25 cellular contexts compared by ENCODE assay signal in the genomic region with DNA sequence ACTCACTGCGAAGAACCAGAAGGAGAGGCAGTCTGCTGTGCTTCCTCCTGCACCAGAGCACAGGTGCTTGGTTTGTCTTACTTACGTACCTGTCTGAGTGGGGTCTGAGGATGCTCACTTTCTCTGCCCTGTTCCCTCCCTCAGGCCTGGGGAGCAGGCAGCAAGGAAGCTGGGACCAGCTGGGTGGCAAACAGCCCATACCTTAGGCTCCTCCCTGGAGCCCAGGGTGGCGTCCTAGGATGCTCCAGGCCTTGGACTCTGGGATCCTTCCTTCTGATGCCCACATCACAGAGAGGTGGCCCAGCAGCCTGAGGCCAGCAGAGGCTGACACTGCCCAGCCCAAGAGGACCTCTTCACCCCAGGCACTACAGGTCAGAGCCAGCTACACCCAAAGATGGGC.
DNase-seq lines count a peak whose midpoint lies in the region; ATAC-seq and TF ChIP-seq lines count a peak whose summit lies in the region.
"Had no signal": no experiment of that assay in that cellular context is flagged by ENCODE, and none has a peak within 500 bp of the region (broad histone marks: within the 10 kb centered on the region; RNA-seq: fewer than 3 reads in every experiment).

No MANE protein-coding gene starts in this region.

- H3K27me3 ChIP-seq in H7 (ENCODE audit: control insufficient read depth, insufficient read depth, low read length): no peaks in the 10 kb centered on the region
- H3K27me3 ChIP-seq in esophagus muscularis mucosa: peaks cover 0 to 68% (median 0%) of the 10 kb centered on the region in 4 donors
- H3K27me3 ChIP-seq in spleen (replicated peaks in 1 of 7): peaks cover 0 to 63% (median 0%) of the 10 kb centered on the region in 7 donors
- H3K27me3 ChIP-seq in HAP-1 (ENCODE audit: low read depth): no peaks in the 10 kb centered on the region
- H3K27me3 ChIP-seq: BE2C had no signal

- peak; percentile 27 for DNase-seq in activated CD8-positive, alpha-beta memory T cell treated with anti-CD3 and anti-CD28 coated beads, Interleukin-2, amount 10 ng/mL, durations not matched to agents 7 days and 5 days
- no peak for DNase-seq in activated CD8-positive, alpha-beta memory T cell treated with anti-CD3 and anti-CD28 coated beads, Interleukin-2, amount 50 U/mL, for 48 hours
- peak; percentile 11 for DNase-seq in H7
- DNase-seq in esophagus muscularis mucosa (ENCODE audit: extremely low spot score): peak; percentile 88
- peak; percentile 63 for DNase-seq in spleen
- no peak for DNase-seq in NCI-H1105 treated with DMSO at 0.1 percent for 48 hours (lab: John Stamatoyannopoulos, UW)
- no peak for DNase-seq in NCI-H1417 (lab: John Stamatoyannopoulos, UW)
- no peak for DNase-seq in HAP-1 (ENCODE audit: low spot score in 2 of 2)
- DNase-seq: 8988T, ACHN, BE2C, Calu3, DMS153, DND-41, GM23248, HCEC 1CT, KBM-7, MV-4-11, NCI-H1105, NCI-H2029 treated with DMSO at 0.1 percent for 48 hours, NCI-H2227 treated with DMSO at 0.1 percent for 48 hours, NCI-H526 treated with DMSO at 0.1 percent for 48 hours, RPMI8226, SHP77 treated with DMSO at 0.1 percent for 48 hours had no signal

- TF ChIP-seq EP300 in esophagus muscularis mucosa (IDR thresholded peaks at IDR 0.05): no peak

- H3K4me3 ChIP-seq in H7 (ENCODE audit: insufficient read depth, low read depth, low read length) (no peak overlapping the region), esophagus muscularis mucosa (no peak overlapping the region), spleen (no peak overlapping the region), HAP-1 (no peak overlapping the region)
- H3K4me3 ChIP-seq: GM23248 had no signal

- no peaks in the 10 kb centered on the region for H3K27me3 Mint-ChIP-seq in activated CD8-positive, alpha-beta memory T cell treated with anti-CD3 and anti-CD28 coated beads, Interleukin-2, amount 10 ng/mL, durations not matched to agents 7 days and 5 days

- H3K9me3 ChIP-seq in esophagus muscularis mucosa: no peaks in the 10 kb centered on the region
- no peaks in the 10 kb centered on the region for H3K9me3 ChIP-seq in spleen
- no peaks in the 10 kb centered on the region for H3K9me3 ChIP-seq in HAP-1
- H3K9me3 ChIP-seq: BE2C had no signal

- no peak overlapping the region for H3K27ac ChIP-seq in esophagus muscularis mucosa (replicated peaks in 1 of 4)
- H3K27ac ChIP-seq in spleen: no peak overlapping the region
- H3K27ac ChIP-seq: GM23248 had no signal

- TF ChIP-seq CTCF in esophagus muscularis mucosa (IDR thresholded peaks at IDR 0.05): no peak
- no peak for TF ChIP-seq CTCF in spleen (IDR thresholded peaks at IDR 0.05 in 8 of 11, conservative IDR thresholded peaks at IDR 0.05 in 3 of 11)

- no peaks in the 10 kb centered on the region for H3K9me3 Mint-ChIP-seq in activated CD8-positive, alpha-beta memory T cell treated with anti-CD3 and anti-CD28 coated beads, Interleukin-2, amount 10 ng/mL, durations not matched to agents 7 days and 5 days (ENCODE audit: low read depth)

- no peak overlapping the region for H3K27ac Mint-ChIP-seq in activated CD8-positive, alpha-beta memory T cell treated with anti-CD3 and anti-CD28 coated beads, Interleukin-2, amount 10 ng/mL, durations not matched to agents 7 days and 5 days
- H3K27ac Mint-ChIP-seq: CD14-positive monocyte had no signal

- in situ Hi-C loops in HAP-1 (cut with MboI; ENCODE audit: low sequenced_read_pairs): no loop called here

- no peak for ATAC-seq in activated CD8-positive, alpha-beta memory T cell treated with anti-CD3 and anti-CD28 coated beads, Interleukin-2, amount 10 ng/mL, durations not matched to agents 7 days and 5 days

- no peaks in the 10 kb centered on the region for H3K36me3 Mint-ChIP-seq in activated CD8-positive, alpha-beta memory T cell treated with anti-CD3 and anti-CD28 coated beads, Interleukin-2, amount 10 ng/mL, durations not matched to agents 7 days and 5 days
- H3K36me3 Mint-ChIP-seq: CD14-positive monocyte had no signal

- H3K4me1 Mint-ChIP-seq in activated CD8-positive, alpha-beta memory T cell treated with anti-CD3 and anti-CD28 coated beads, Interleukin-2, amount 10 ng/mL, durations not matched to agents 7 days and 5 days: no peaks in the 10 kb centered on the region
- H3K4me1 Mint-ChIP-seq: CD14-positive monocyte had no signal

- intact Hi-C loops in esophagus muscularis mucosa (cut with DNase I) (no loop called here), spleen (cut with DNase I; ENCODE audit: low total_unique reads) (no loop called here)

- H3K36me3 ChIP-seq in H7 (replicated peaks; ENCODE audit: control insufficient read depth, insufficient read depth, low read length): no peaks in the 10 kb centered on the region
- H3K36me3 ChIP-seq in esophagus muscularis mucosa: no peaks in the 10 kb centered on the region
- no peaks in the 10 kb centered on the region for H3K36me3 ChIP-seq in spleen
- H3K36me3 ChIP-seq in HAP-1 (replicated peaks): no peaks in the 10 kb centered on the region
- H3K36me3 ChIP-seq: BE2C had no signal

- no peak overlapping the region for H3K4me3 Mint-ChIP-seq in activated CD8-positive, alpha-beta memory T cell treated with anti-CD3 and anti-CD28 coated beads, Interleukin-2, amount 10 ng/mL, durations not matched to agents 7 days and 5 days
- H3K4me3 Mint-ChIP-seq: CD14-positive monocyte had no signal

- no peaks in the 10 kb centered on the region for H3K4me1 ChIP-seq in esophagus muscularis mucosa
- no peaks in the 10 kb centered on the region for H3K4me1 ChIP-seq in spleen
- H3K4me1 ChIP-seq in HAP-1: no peaks in the 10 kb centered on the region
- H3K4me1 ChIP-seq: BE2C had no signal

- CTCF ChIA-PET in activated CD8-positive, alpha-beta memory T cell treated with anti-CD3 and anti-CD28 coated beads, Interleukin-2, amount 10 ng/mL, durations not matched to agents 7 days and 5 days (lab: Charles Lee): no interaction called here

- no CpG with 5 or more reads among the region's 3 CpGs for WGBS in esophagus muscularis mucosa
- 71 to 86% (median 75%) methylated on average over 3 of the region's 3 CpGs for WGBS in spleen, 5 donors

- TF ChIP-seq POLR2A in esophagus muscularis mucosa (IDR thresholded peaks at IDR 0.05; ENCODE audit: low read depth): no peak
- TF ChIP-seq POLR2A in spleen (IDR thresholded peaks at IDR 0.05): no peak

Comparison
In these comparisons a context has a peak if more than half of its experiments do, and no peak if none do; other contexts are left out.
1. DNase-seq: peak in activated CD8-positive, alpha-beta memory T cell treated with anti-CD3 and anti-CD28 coated beads, Interleukin-2, amount 10 ng/mL, durations not matched to agents 7 days and 5 days (single experiment), H7 (single experiment), esophagus muscularis mucosa (single experiment) and spleen (single experiment); none in activated CD8-positive, alpha-beta memory T cell treated with anti-CD3 and anti-CD28 coated beads, Interleukin-2, amount 50 U/mL, for 48 hours (single experiment), NCI-H1105 treated with DMSO at 0.1 percent for 48 hours (single experiment), NCI-H1417 (0 of 3) and HAP-1 (0 of 2).